9 cellular contexts compared by ENCODE assay signal in genomic region chr2:35915261-35915660, GRCh38.
"Had no signal": no experiment of that assay in that cellular context is flagged by ENCODE, and none has a peak within 500 bp of the region (broad histone marks: within the 10 kb centered on the region; RNA-seq: fewer than 3 reads in every experiment).

No MANE protein-coding gene starts in this region.

- DNase-seq: IMR-90, KBM-7, KG1 had no signal

- H3K9ac ChIP-seq: KMS-11 had no signal

- H3K4me2 ChIP-seq: KMS-11 had no signal

- H3K27me3 Mint-ChIP-seq: IgD-negative memory B cell had no signal

- H3K27ac ChIP-seq: HL-60, KMS-11 had no signal

- H3K9me3 Mint-ChIP-seq: IgD-negative memory B cell had no signal

- H3K4me3 Mint-ChIP-seq: IgD-negative memory B cell had no signal

- H3K4me3 ChIP-seq: K562 had no signal

- H3K4me1 Mint-ChIP-seq: IgD-negative memory B cell had no signal

- ATAC-seq: HepG2, K562 had no signal

- FAIRE-seq: HepG2, HTR-8/SVneo, K562 had no signal

- H3K27ac Mint-ChIP-seq: IgD-negative memory B cell had no signal

- H3K36me3 Mint-ChIP-seq: IgD-negative memory B cell had no signal
